Comparison of ENCODE assay signal across 17 cellular contexts in genomic region chr7:18202315-18203045, GRCh38.
A peak's percentile ranks its signal among the peaks of the same experiment; 100 is the strongest.
DNase-seq lines count a peak whose midpoint lies in the region; ATAC-seq lines count a peak whose summit lies in the region.
"Had no signal": no experiment of that assay in that cellular context is flagged by ENCODE, and none has a peak within 500 bp of the region (broad histone marks: within the 10 kb centered on the region; RNA-seq: fewer than 3 reads in every experiment).

No MANE protein-coding gene starts in this region.

- H3K27ac Mint-ChIP-seq in naive B cell, result peak overlapping the region; percentile 7 to 90 (median 52)
- H3K27ac Mint-ChIP-seq in activated naive CD4-positive, alpha-beta T cell treated with anti-CD3 and anti-CD28 coated beads for 36 hours, result no peak overlapping the region
- H3K27ac Mint-ChIP-seq: activated CD4-positive, alpha-beta memory T cell treated with anti-CD3 and anti-CD28 coated beads for 36 hours; CD4-positive, alpha-beta T cell had no signal

- peak; percentile 58 for ATAC-seq in GM18870 (IDR thresholded peaks at IDR 0.05; ENCODE audit: unreplicated experiment)
- ATAC-seq in HG03135 (IDR thresholded peaks at IDR 0.05; ENCODE audit: unreplicated experiment), result peak; percentile 72
- peak; percentile 84 to 86 for ATAC-seq in naive B cell (ENCODE audit: low read depth in 2 of 2)

- H3K4me3 Mint-ChIP-seq in naive B cell, result peak overlapping the region in 2 of 8 donors; percentile 6 to 27
- H3K4me3 Mint-ChIP-seq in activated naive CD4-positive, alpha-beta T cell treated with anti-CD3 and anti-CD28 coated beads for 36 hours, result no peak overlapping the region
- H3K4me3 Mint-ChIP-seq: activated CD4-positive, alpha-beta memory T cell treated with anti-CD3 and anti-CD28 coated beads for 36 hours; CD4-positive, alpha-beta T cell; neural crest cell had no signal

- CTCF ChIA-PET in activated naive CD4-positive, alpha-beta T cell treated with anti-CD3 and anti-CD28 coated beads for 36 hours (lab: Charles Lee), result interaction anchor here (2.4 kb wide), 1 partner anchor 432 kb away, joined by 7 read pairs; no protein-coding TSS in a partner anchor

- DNase-seq in NCI-H510A (lab: John Stamatoyannopoulos, UW) (peak; percentile 2), naive B cell (peak; percentile 33), NCI-H82 (lab: John Stamatoyannopoulos, UW) (no peak)
- DNase-seq in stimulated activated CD8-positive, alpha-beta memory T cell treated with anti-CD3 and anti-CD28 coated beads, Interleukin-4, amount 100 ng/mL, for 48 hours, result no peak
- no peak for DNase-seq in activated naive CD4-positive, alpha-beta T cell treated with anti-CD3 and anti-CD28 coated beads for 36 hours
- DNase-seq: activated CD4-positive, alpha-beta memory T cell treated with anti-CD3 and anti-CD28 coated beads for 36 hours; activated effector memory CD4-positive, alpha-beta T cell treated with Interleukin-2 at 50 U/mL for 16 hours; CD4-positive, alpha-beta T cell; dermis blood vessel endothelial cell; GF-D8; NCI-H1092 treated with DMSO at 0.1 percent for 48 hours; NCI-H524 treated with DMSO at 0.1 percent for 48 hours; Right ventricle myocardium superior; T1000 had no signal

- no peaks in the 10 kb centered on the region for H3K9me3 Mint-ChIP-seq in naive B cell
- no peaks in the 10 kb centered on the region for H3K9me3 Mint-ChIP-seq in activated naive CD4-positive, alpha-beta T cell treated with anti-CD3 and anti-CD28 coated beads for 36 hours
- H3K9me3 Mint-ChIP-seq: activated CD4-positive, alpha-beta memory T cell treated with anti-CD3 and anti-CD28 coated beads for 36 hours; CD4-positive, alpha-beta T cell; neural crest cell had no signal

- no peaks in the 10 kb centered on the region for H3K27me3 Mint-ChIP-seq in naive B cell
- no peaks in the 10 kb centered on the region for H3K27me3 Mint-ChIP-seq in activated naive CD4-positive, alpha-beta T cell treated with anti-CD3 and anti-CD28 coated beads for 36 hours (ENCODE audit: low read depth)
- H3K27me3 Mint-ChIP-seq: activated CD4-positive, alpha-beta memory T cell treated with anti-CD3 and anti-CD28 coated beads for 36 hours; CD4-positive, alpha-beta T cell had no signal

- intact Hi-C loops in activated naive CD4-positive, alpha-beta T cell treated with anti-CD3 and anti-CD28 coated beads for 36 hours (cut with micrococcal nuclease), result no loop called here

- H3K4me1 Mint-ChIP-seq in naive B cell, result peaks cover 10 to 26% (median 22%) of the 10 kb centered on the region in 3 donors
- H3K4me1 Mint-ChIP-seq in activated naive CD4-positive, alpha-beta T cell treated with anti-CD3 and anti-CD28 coated beads for 36 hours (ENCODE audit: low read depth), result peaks cover 7% of the 10 kb centered on the region
- H3K4me1 Mint-ChIP-seq: neural crest cell had no signal

- H3K36me3 Mint-ChIP-seq in naive B cell, result no peaks in the 10 kb centered on the region
- no peaks in the 10 kb centered on the region for H3K36me3 Mint-ChIP-seq in activated naive CD4-positive, alpha-beta T cell treated with anti-CD3 and anti-CD28 coated beads for 36 hours (ENCODE audit: low read depth)
- H3K36me3 Mint-ChIP-seq: activated CD4-positive, alpha-beta memory T cell treated with anti-CD3 and anti-CD28 coated beads for 36 hours had no signal

Comparison
In these comparisons a context has a peak if more than half of its experiments do, and no peak if none do; other contexts are left out.
1. DNase-seq: peak in NCI-H510A (single experiment) and naive B cell (single experiment); none in stimulated activated CD8-positive, alpha-beta memory T cell treated with anti-CD3 and anti-CD28 coated beads, Interleukin-4, amount 100 ng/mL, for 48 hours (single experiment), NCI-H82 (single experiment) and activated naive CD4-positive, alpha-beta T cell treated with anti-CD3 and anti-CD28 coated beads for 36 hours (single experiment).
2. Peak in every context shown above with its lines, with median percentiles within 50 percentile points of each other: ATAC-seq.